Comparison of ENCODE assay signal across 25 cellular contexts in genomic region chr15:74825895-74826294, GRCh38. TPM values are rescaled to one million over a fixed set of nuclear protein-coding genes. Genes with fewer than 3 reads are reported as not detected.
A peak's percentile ranks its signal among the peaks of the same experiment; 100 is the strongest.
DNase-seq lines count a peak whose midpoint lies in the region; ATAC-seq, FAIRE-seq and TF ChIP-seq lines count a peak whose summit lies in the region.
"Had no signal": no experiment of that assay in that cellular context is flagged by ENCODE, and none has a peak within 500 bp of the region (broad histone marks: within the 10 kb centered on the region; RNA-seq: fewer than 3 reads in every experiment).

No MANE protein-coding gene starts in this region.

- H3K4me1 Mint-ChIP-seq in MCF 10A (ENCODE audit: insufficient read depth, unreplicated experiment), result no peaks in the 10 kb centered on the region

- no peaks in the 10 kb centered on the region for H3K9me3 Mint-ChIP-seq in MCF 10A (ENCODE audit: unreplicated experiment)
- H3K9me3 Mint-ChIP-seq: CD4-positive, alpha-beta T cell; H9; HFFc6; T-cell had no signal

- no peaks in the 10 kb centered on the region; the same call in 1 of the 2 replicates for H4K20me1 ChIP-seq in HepG2 (ENCODE audit: insufficient read depth, low read length)

- TF ChIP-seq POLR2A in HepG2 (IDR thresholded peaks at IDR 0.05; ENCODE audit: insufficient read depth in 1 of 2, low read depth in 2 of 2, low read length in 2 of 2) (no peak), right lobe of liver (IDR thresholded peaks at IDR 0.05) (no peak)

- no peaks in the 10 kb centered on the region for H3K4me1 ChIP-seq in HepG2 (ENCODE audit: insufficient read depth, low read length)
- no peaks in the 10 kb centered on the region for H3K4me1 ChIP-seq in right lobe of liver
- H3K4me1 ChIP-seq: SJSA1 had no signal

- no peak for TF ChIP-seq RAD21 in HepG2 (CRISPR knock-in tag; IDR thresholded peaks at IDR 0.05)

- no peaks in the 10 kb centered on the region for H3K79me2 ChIP-seq in HepG2 (ENCODE audit: insufficient read depth, low read length)

- no peak overlapping the region for H2AFZ ChIP-seq in HepG2 (ENCODE audit: low read length)

- H3K9me3 ChIP-seq in HepG2 (ENCODE audit: low read length) (no peaks in the 10 kb centered on the region), right lobe of liver (no peaks in the 10 kb centered on the region), WERI-Rb-1 (ENCODE audit: severe bottlenecking) (no peaks in the 10 kb centered on the region)
- H3K9me3 ChIP-seq: A549; BLaER1 treated with 17β-estradiol and CSF1 and Interleukin-3, amounts not matched to agents 10 nM and 100 nM; SJSA1 had no signal

- ATAC-seq in HepG2 (0 out of 3 replicates have a peak, but pooled peaks have one; percentile 13), right lobe of liver (no peak)

- H3K36me3 Mint-ChIP-seq in MCF 10A (ENCODE audit: insufficient read depth, unreplicated experiment), result no peaks in the 10 kb centered on the region
- H3K36me3 Mint-ChIP-seq: T-cell had no signal

- TF ChIP-seq CTCF in HepG2 (CRISPR knock-in tag; IDR thresholded peaks at IDR 0.05) (no peak), right lobe of liver (IDR thresholded peaks at IDR 0.05) (no peak), WERI-Rb-1 (IDR thresholded peaks at IDR 0.05; ENCODE audit: low read depth, low read length) (no peak), MCF 10A (IDR thresholded peaks at IDR 0.05; ENCODE audit: unreplicated experiment) (no peak)

- peaks cover 35% of the 10 kb centered on the region for H3K27me3 Mint-ChIP-seq in MCF 10A (ENCODE audit: insufficient read depth, unreplicated experiment)

- no peak overlapping the region for H3K4me2 ChIP-seq in HepG2 (ENCODE audit: low read depth, low read length)
- H3K4me2 ChIP-seq: BLaER1 treated with 17β-estradiol and CSF1 and Interleukin-3, amounts not matched to agents 10 nM and 100 nM; KMS-11 had no signal

- no peak overlapping the region for H3K27ac ChIP-seq in HepG2 (ENCODE audit: extremely low read length, insufficient read depth, low read length)
- H3K27ac ChIP-seq in right lobe of liver, result no peak overlapping the region
- H3K27ac ChIP-seq in WERI-Rb-1, result peak overlapping the region; percentile 28
- H3K27ac ChIP-seq: A549; BLaER1 treated with 17β-estradiol and CSF1 and Interleukin-3, amounts not matched to agents 10 nM and 100 nM; KMS-11; SJSA1 had no signal

- CTCF ChIA-PET in HepG2 (lab: Yijun Ruan, JAX; ENCODE audit: low intra/inter-chr PET ratio, low total read pairs) (no interaction called here), MCF 10A (lab: Yijun Ruan, JAX) (interaction anchor here (0.5 to 1.1 kb wide), 3 partner anchors 17 to 75 kb away, joined by 3 to 4 read pairs (median 4); partner anchors contain the start of gene ULK3)

- no peak overlapping the region for H3K4me3 Mint-ChIP-seq in MCF 10A (ENCODE audit: unreplicated experiment)
- H3K4me3 Mint-ChIP-seq: CD4-positive, alpha-beta T cell; HFFc6; T-cell had no signal

- POLR2A ChIA-PET in HepG2 (lab: Yijun Ruan, JAX), result no interaction called here
- POLR2A ChIA-PET in MCF 10A (lab: Yijun Ruan, JAX), result no interaction called here

- H3K27me3 ChIP-seq in HepG2 (ENCODE audit: control insufficient read depth in 1 of 2, insufficient read depth in 2 of 2, low read length in 2 of 2) (peaks cover 5 to 59% of the 10 kb centered on the region in 2 experiments; a peak in 4 of 5 replicates), right lobe of liver (peaks cover 0 to 7% of the 10 kb centered on the region in 2 donors), WERI-Rb-1 (ENCODE audit: insufficient read depth, low read depth, severe bottlenecking) (no peaks in the 10 kb centered on the region)

- 46% methylated on average over 5 of the region's 9 CpGs for WGBS in HepG2 (ENCODE audit: low lambda C conversion rate)
- 40% methylated on average over 1 of the region's 9 CpGs for WGBS in right lobe of liver (ENCODE audit: insufficient coverage, low coverage, low lambda C conversion rate, missing lambda C conversion rate)

- H3K36me3 ChIP-seq in HepG2 (replicated peaks in 1 of 2; ENCODE audit: control insufficient read depth in 1 of 2, insufficient read depth in 2 of 2, low read length in 2 of 2), result no peaks in the 10 kb centered on the region
- H3K36me3 ChIP-seq in right lobe of liver, result no peaks in the 10 kb centered on the region
- no peaks in the 10 kb centered on the region for H3K36me3 ChIP-seq in WERI-Rb-1
- H3K36me3 ChIP-seq: BLaER1 treated with 17β-estradiol and CSF1 and Interleukin-3, amounts not matched to agents 10 nM and 100 nM; SJSA1 had no signal

- TF ChIP-seq EP300 in HepG2 (IDR thresholded peaks at IDR 0.05; ENCODE audit: low read depth in 2 of 2, low read length in 2 of 2) (no peak), HepG2 (CRISPR knock-in tag; IDR thresholded peaks at IDR 0.05; ENCODE audit: borderline replicate concordance) (no peak)

- no TSS peak for BruUV-seq in HepG2 (replicated peaks; lab: Mats Ljungman, UMichigan)
- BruUV-seq in MCF 10A (replicated peaks; lab: Mats Ljungman, UMichigan), result no TSS peak

- no peak overlapping the region for H3K9ac ChIP-seq in HepG2 (ENCODE audit: insufficient read depth, low read depth, low read length)
- H3K9ac ChIP-seq: BLaER1 treated with 17β-estradiol and CSF1 and Interleukin-3, amounts not matched to agents 10 nM and 100 nM; KMS-11 had no signal

- intact Hi-C loops in HepG2 (cut with micrococcal nuclease; ENCODE audit: unreplicated experiment), result no loop called here
- intact Hi-C loops in right lobe of liver (cut with DNase I), result no loop called here
- intact Hi-C loops in MCF 10A (cut with micrococcal nuclease), result no loop called here

- H3K27ac Mint-ChIP-seq in MCF 10A (ENCODE audit: low read depth, unreplicated experiment), result no peak overlapping the region
- H3K27ac Mint-ChIP-seq: CD4-positive, alpha-beta T cell; H9; HFFc6; T-cell had no signal

- no peak for FAIRE-seq in HepG2 (lab: Jason Lieb, UNC)
- FAIRE-seq: A549, GM18507, HTR-8/SVneo had no signal

- DNase-seq in HepG2 (ENCODE audit: low spot score) (no peak), right lobe of liver (no peak), WERI-Rb-1 (no peak), left kidney (ENCODE audit: low read depth, low spot score) (peak; percentile 57), MCF 10A (ENCODE audit: unreplicated experiment) (no peak), EL (no peak), SKM-1 (lab: John Stamatoyannopoulos, UW; ENCODE audit: unreplicated experiment) (no peak)
- DNase-seq: AML-193, COR-L47, HFFc6, IMR-90, NCI-H1092, NCI-H2029, NCI-H446 treated with DMSO at 0.1 percent for 48 hours, Right ventricle myocardium superior had no signal

- in situ Hi-C loops in HepG2 (cut with HindIII; ENCODE audit: extremely low pct_ligation_motif_present, low pct_unique_long_range_greater_than_20kb), result no loop called here

- no peak overlapping the region for H3K4me3 ChIP-seq in HepG2 (replicated peaks in 1 of 3; ENCODE audit: insufficient read depth in 1 of 3, low read depth in 2 of 3, low read length in 3 of 3)
- no peak overlapping the region for H3K4me3 ChIP-seq in right lobe of liver
- no peak overlapping the region for H3K4me3 ChIP-seq in WERI-Rb-1 (ENCODE audit: low read depth, low read length)
- H3K4me3 ChIP-seq: A549; BLaER1 treated with 17β-estradiol and CSF1 and Interleukin-3, amounts not matched to agents 10 nM and 100 nM; SJSA1 had no signal

RNA-seq across cellular contexts. Expression of gene CPLX3, which starts 0.5 kb away (rescaled TPM):
- not detected in 2 replicates for total RNA-seq in HepG2 (2016; rRNA removed; fragmentation: Illumina TruSeq; extraction: Trizol)
- not detected in 2 replicates for total RNA-seq in HepG2 (2016; cell fraction: cytosol; rRNA removed; fragmentation: Illumina TruSeq; extraction: Trizol; ENCODE audit: low read depth)
- total RNA-seq in HepG2 (2016; cell fraction: insoluble cytoplasmic fraction; rRNA removed; fragmentation: Illumina TruSeq; extraction: Trizol), result not detected in 2 replicates
- not detected in 2 replicates for total RNA-seq in HepG2 (2016; cell fraction: membrane; rRNA removed; fragmentation: Illumina TruSeq; extraction: Trizol)
- total RNA-seq in HepG2 (2016; cell fraction: nucleus; rRNA removed; fragmentation: Illumina TruSeq; extraction: Trizol), result not detected in 2 replicates
- not detected in 2 replicates for polyA plus RNA-seq in HepG2 (2011; rRNA removed)
- not detected in 2 replicates for polyA plus RNA-seq in HepG2 (2011; cell fraction: cytosol; rRNA removed)
- polyA plus RNA-seq in HepG2 (2011; cell fraction: nucleus; rRNA removed), result 0.05 TPM in 1 of 2 replicates, not detected in the other
- not detected in 2 replicates for polyA plus RNA-seq in HepG2 (2012)
- polyA plus RNA-seq in HepG2 (2016; cell fraction: cytosol; fragmentation: Illumina TruSeq; extraction: Trizol; ENCODE audit: low read depth), result not detected in 2 replicates
- not detected in 2 replicates for polyA plus RNA-seq in HepG2 (2016; cell fraction: insoluble cytoplasmic fraction; fragmentation: Illumina TruSeq; extraction: Trizol; ENCODE audit: low read depth)
- not detected in 2 replicates for polyA plus RNA-seq in HepG2 (2016; cell fraction: membrane; fragmentation: Illumina TruSeq; extraction: Trizol; ENCODE audit: low read depth)
- not detected in 2 replicates for polyA plus RNA-seq in HepG2 (2016; cell fraction: nucleus; fragmentation: Illumina TruSeq; extraction: Trizol; ENCODE audit: insufficient read depth, low read depth)
- not detected in 2 replicates for polyA minus RNA-seq in HepG2 (2011; rRNA and poly(A)+ RNA removed; ENCODE audit: low replicate concordance)
- polyA minus RNA-seq in HepG2 (2011; cell fraction: cytosol; rRNA and poly(A)+ RNA removed), result not detected in 2 replicates
- not detected in 2 replicates for polyA minus RNA-seq in HepG2 (2011; cell fraction: nucleus; rRNA and poly(A)+ RNA removed)
- total RNA-seq in right lobe of liver, result not detected
- total RNA-seq in MCF 10A (2022), result not detected in 2 replicates
- total RNA-seq: G401, H9, IMR-90, SJSA1 had no signal
- polyA plus RNA-seq: A549, IMR-90 had no signal

RNA-seq across cellular contexts. Expression of gene LMAN1L, which starts 13.3 kb away (rescaled TPM):
- not detected in 2 replicates for total RNA-seq in HepG2 (2016; rRNA removed; fragmentation: Illumina TruSeq; extraction: Trizol)
- not detected in 2 replicates for total RNA-seq in HepG2 (2016; cell fraction: cytosol; rRNA removed; fragmentation: Illumina TruSeq; extraction: Trizol; ENCODE audit: low read depth)
- not detected in 2 replicates for total RNA-seq in HepG2 (2016; cell fraction: insoluble cytoplasmic fraction; rRNA removed; fragmentation: Illumina TruSeq; extraction: Trizol)
- total RNA-seq in HepG2 (2016; cell fraction: membrane; rRNA removed; fragmentation: Illumina TruSeq; extraction: Trizol), result not detected in 2 replicates
- not detected in 2 replicates for total RNA-seq in HepG2 (2016; cell fraction: nucleus; rRNA removed; fragmentation: Illumina TruSeq; extraction: Trizol)
- not detected in 2 replicates for polyA plus RNA-seq in HepG2 (2011; rRNA removed)
- polyA plus RNA-seq in HepG2 (2011; cell fraction: cytosol; rRNA removed), result not detected in 2 replicates
- polyA plus RNA-seq in HepG2 (2011; cell fraction: nucleus; rRNA removed), result 0.17 and 0.26 TPM in 2 replicates
- polyA plus RNA-seq in HepG2 (2012), result not detected in 2 replicates
- polyA plus RNA-seq in HepG2 (2016; cell fraction: cytosol; fragmentation: Illumina TruSeq; extraction: Trizol; ENCODE audit: low read depth), result not detected in 2 replicates
- not detected in 2 replicates for polyA plus RNA-seq in HepG2 (2016; cell fraction: insoluble cytoplasmic fraction; fragmentation: Illumina TruSeq; extraction: Trizol; ENCODE audit: low read depth)
- polyA plus RNA-seq in HepG2 (2016; cell fraction: membrane; fragmentation: Illumina TruSeq; extraction: Trizol; ENCODE audit: low read depth), result not detected in 2 replicates
- not detected in 2 replicates for polyA plus RNA-seq in HepG2 (2016; cell fraction: nucleus; fragmentation: Illumina TruSeq; extraction: Trizol; ENCODE audit: insufficient read depth, low read depth)
- polyA minus RNA-seq in HepG2 (2011; rRNA and poly(A)+ RNA removed; ENCODE audit: low replicate concordance), result 0.07 TPM in 1 of 2 replicates, not detected in the other
- polyA minus RNA-seq in HepG2 (2011; cell fraction: cytosol; rRNA and poly(A)+ RNA removed), result not detected in 2 replicates
- not detected in 2 replicates for polyA minus RNA-seq in HepG2 (2011; cell fraction: nucleus; rRNA and poly(A)+ RNA removed)
- total RNA-seq in right lobe of liver, result not detected
- total RNA-seq in MCF 10A (2022), result 0.23 TPM in 1 of 2 replicates, not detected in the other
- total RNA-seq: G401, H9, HFFc6, IMR-90, SJSA1 had no signal
- polyA plus RNA-seq: A549, IMR-90 had no signal

RNA-seq across cellular contexts. Expression of gene ULK3, which starts 17.1 kb away (rescaled TPM):
- total RNA-seq in HepG2 (2016; rRNA removed; fragmentation: Illumina TruSeq; extraction: Trizol) (8.2 and 15.2 TPM in 2 replicates), right lobe of liver (10 to 100 TPM; 19.7 to 25.1 (median 22.1) TPM), MCF 10A (2022) (27.6 and 31.3 TPM in 2 replicates)
- total RNA-seq in HepG2 (2016; cell fraction: cytosol; rRNA removed; fragmentation: Illumina TruSeq; extraction: Trizol; ENCODE audit: low read depth), result 7.6 and 8.1 TPM in 2 replicates
- 8.9 and 14.6 TPM in 2 replicates for total RNA-seq in HepG2 (2016; cell fraction: insoluble cytoplasmic fraction; rRNA removed; fragmentation: Illumina TruSeq; extraction: Trizol)
- total RNA-seq in HepG2 (2016; cell fraction: membrane; rRNA removed; fragmentation: Illumina TruSeq; extraction: Trizol), result 17.8 and 17.9 TPM in 2 replicates
- total RNA-seq in HepG2 (2016; cell fraction: nucleus; rRNA removed; fragmentation: Illumina TruSeq; extraction: Trizol), result 13.8 and 17.0 TPM in 2 replicates
- 23.7 and 25.1 TPM in 2 replicates for polyA plus RNA-seq in HepG2 (2011; rRNA removed)
- polyA plus RNA-seq in HepG2 (2011; cell fraction: cytosol; rRNA removed), result 10.1 and 12.4 TPM in 2 replicates
- 149 and 163 TPM in 2 replicates for polyA plus RNA-seq in HepG2 (2011; cell fraction: nucleus; rRNA removed)
- 11.8 and 16.1 TPM in 2 replicates for polyA plus RNA-seq in HepG2 (2012)
- polyA plus RNA-seq in HepG2 (2016; cell fraction: cytosol; fragmentation: Illumina TruSeq; extraction: Trizol; ENCODE audit: low read depth), result 9.7 and 10.4 TPM in 2 replicates
- 7.6 and 10.2 TPM in 2 replicates for polyA plus RNA-seq in HepG2 (2016; cell fraction: insoluble cytoplasmic fraction; fragmentation: Illumina TruSeq; extraction: Trizol; ENCODE audit: low read depth)
- polyA plus RNA-seq in HepG2 (2016; cell fraction: membrane; fragmentation: Illumina TruSeq; extraction: Trizol; ENCODE audit: low read depth), result 15.2 and 26.1 TPM in 2 replicates
- polyA plus RNA-seq in HepG2 (2016; cell fraction: nucleus; fragmentation: Illumina TruSeq; extraction: Trizol; ENCODE audit: insufficient read depth, low read depth), result 43.8 and 44.9 TPM in 2 replicates
- 13.8 and 70.3 TPM in 2 replicates for polyA minus RNA-seq in HepG2 (2011; rRNA and poly(A)+ RNA removed; ENCODE audit: low replicate concordance)
- 4.8 and 5.1 TPM in 2 replicates for polyA minus RNA-seq in HepG2 (2011; cell fraction: cytosol; rRNA and poly(A)+ RNA removed)
- polyA minus RNA-seq in HepG2 (2011; cell fraction: nucleus; rRNA and poly(A)+ RNA removed), result 11.6 and 13.2 TPM in 2 replicates

RNA-seq across cellular contexts. Expression of gene CSK, which starts 44.0 kb away (rescaled TPM):
- 20.6 and 21.3 TPM in 2 replicates for total RNA-seq in HepG2 (2016; rRNA removed; fragmentation: Illumina TruSeq; extraction: Trizol)
- 8.5 and 9.2 TPM in 2 replicates for total RNA-seq in HepG2 (2016; cell fraction: cytosol; rRNA removed; fragmentation: Illumina TruSeq; extraction: Trizol; ENCODE audit: low read depth)
- 17.5 and 21.5 TPM in 2 replicates for total RNA-seq in HepG2 (2016; cell fraction: insoluble cytoplasmic fraction; rRNA removed; fragmentation: Illumina TruSeq; extraction: Trizol)
- total RNA-seq in HepG2 (2016; cell fraction: membrane; rRNA removed; fragmentation: Illumina TruSeq; extraction: Trizol), result 24.6 and 31.5 TPM in 2 replicates
- total RNA-seq in HepG2 (2016; cell fraction: nucleus; rRNA removed; fragmentation: Illumina TruSeq; extraction: Trizol), result 22.6 and 23.4 TPM in 2 replicates
- polyA plus RNA-seq in HepG2 (2011; rRNA removed), result 12.5 and 18.8 TPM in 2 replicates
- polyA plus RNA-seq in HepG2 (2011; cell fraction: cytosol; rRNA removed), result 13.9 and 14.0 TPM in 2 replicates
- polyA plus RNA-seq in HepG2 (2011; cell fraction: nucleus; rRNA removed), result 67.4 and 72.0 TPM in 2 replicates
- 26.5 and 39.5 TPM in 2 replicates for polyA plus RNA-seq in HepG2 (2012)
- polyA plus RNA-seq in HepG2 (2016; cell fraction: cytosol; fragmentation: Illumina TruSeq; extraction: Trizol; ENCODE audit: low read depth), result 10.3 and 12.4 TPM in 2 replicates
- 42.9 and 49.6 TPM in 2 replicates for polyA plus RNA-seq in HepG2 (2016; cell fraction: insoluble cytoplasmic fraction; fragmentation: Illumina TruSeq; extraction: Trizol; ENCODE audit: low read depth)
- polyA plus RNA-seq in HepG2 (2016; cell fraction: membrane; fragmentation: Illumina TruSeq; extraction: Trizol; ENCODE audit: low read depth), result 24.4 and 34.3 TPM in 2 replicates
- 80.5 and 84.1 TPM in 2 replicates for polyA plus RNA-seq in HepG2 (2016; cell fraction: nucleus; fragmentation: Illumina TruSeq; extraction: Trizol; ENCODE audit: insufficient read depth, low read depth)
- 34.0 and 51.8 TPM in 2 replicates for polyA minus RNA-seq in HepG2 (2011; rRNA and poly(A)+ RNA removed; ENCODE audit: low replicate concordance)
- 19.3 and 20.3 TPM in 2 replicates for polyA minus RNA-seq in HepG2 (2011; cell fraction: cytosol; rRNA and poly(A)+ RNA removed)
- polyA minus RNA-seq in HepG2 (2011; cell fraction: nucleus; rRNA and poly(A)+ RNA removed), result 23.4 and 28.1 TPM in 2 replicates
- total RNA-seq in right lobe of liver, result 10 to 100 TPM; 22.2 to 50.9 (median 32.7) TPM
- 50.4 and 65.3 TPM in 2 replicates for total RNA-seq in MCF 10A (2022)

RNA-seq across cellular contexts. Expression of gene SCAMP2, which starts 47.3 kb away (rescaled TPM):
- total RNA-seq in HepG2 (2016; rRNA removed; fragmentation: Illumina TruSeq; extraction: Trizol) (23.6 and 34.8 TPM in 2 replicates), right lobe of liver (10 to 100 TPM; 33.9 to 45.9 (median 41.7) TPM), MCF 10A (2022) (64.4 and 67.7 TPM in 2 replicates)
- 9.6 and 11.5 TPM in 2 replicates for total RNA-seq in HepG2 (2016; cell fraction: cytosol; rRNA removed; fragmentation: Illumina TruSeq; extraction: Trizol; ENCODE audit: low read depth)
- 21.6 and 36.5 TPM in 2 replicates for total RNA-seq in HepG2 (2016; cell fraction: insoluble cytoplasmic fraction; rRNA removed; fragmentation: Illumina TruSeq; extraction: Trizol)
- total RNA-seq in HepG2 (2016; cell fraction: membrane; rRNA removed; fragmentation: Illumina TruSeq; extraction: Trizol), result 19.1 and 19.4 TPM in 2 replicates
- 34.8 and 43.1 TPM in 2 replicates for total RNA-seq in HepG2 (2016; cell fraction: nucleus; rRNA removed; fragmentation: Illumina TruSeq; extraction: Trizol)
- 121 and 137 TPM in 2 replicates for polyA plus RNA-seq in HepG2 (2011; rRNA removed)
- polyA plus RNA-seq in HepG2 (2011; cell fraction: cytosol; rRNA removed), result 79.1 and 105 TPM in 2 replicates
- polyA plus RNA-seq in HepG2 (2011; cell fraction: nucleus; rRNA removed), result 60.5 and 61.0 TPM in 2 replicates
- polyA plus RNA-seq in HepG2 (2012), result 46.1 and 60.6 TPM in 2 replicates
- polyA plus RNA-seq in HepG2 (2016; cell fraction: cytosol; fragmentation: Illumina TruSeq; extraction: Trizol; ENCODE audit: low read depth), result 13.9 and 15.3 TPM in 2 replicates
- 40.8 and 49.5 TPM in 2 replicates for polyA plus RNA-seq in HepG2 (2016; cell fraction: insoluble cytoplasmic fraction; fragmentation: Illumina TruSeq; extraction: Trizol; ENCODE audit: low read depth)
- polyA plus RNA-seq in HepG2 (2016; cell fraction: membrane; fragmentation: Illumina TruSeq; extraction: Trizol; ENCODE audit: low read depth), result 19.7 and 19.9 TPM in 2 replicates
- 82.6 and 86.5 TPM in 2 replicates for polyA plus RNA-seq in HepG2 (2016; cell fraction: nucleus; fragmentation: Illumina TruSeq; extraction: Trizol; ENCODE audit: insufficient read depth, low read depth)
- polyA minus RNA-seq in HepG2 (2011; rRNA and poly(A)+ RNA removed; ENCODE audit: low replicate concordance), result 153 and 215 TPM in 2 replicates
- polyA minus RNA-seq in HepG2 (2011; cell fraction: cytosol; rRNA and poly(A)+ RNA removed), result 43.0 and 53.0 TPM in 2 replicates
- polyA minus RNA-seq in HepG2 (2011; cell fraction: nucleus; rRNA and poly(A)+ RNA removed), result 19.7 and 32.7 TPM in 2 replicates
